Comparison of ENCODE assay signal across 8 cellular contexts in the genomic region with DNA sequence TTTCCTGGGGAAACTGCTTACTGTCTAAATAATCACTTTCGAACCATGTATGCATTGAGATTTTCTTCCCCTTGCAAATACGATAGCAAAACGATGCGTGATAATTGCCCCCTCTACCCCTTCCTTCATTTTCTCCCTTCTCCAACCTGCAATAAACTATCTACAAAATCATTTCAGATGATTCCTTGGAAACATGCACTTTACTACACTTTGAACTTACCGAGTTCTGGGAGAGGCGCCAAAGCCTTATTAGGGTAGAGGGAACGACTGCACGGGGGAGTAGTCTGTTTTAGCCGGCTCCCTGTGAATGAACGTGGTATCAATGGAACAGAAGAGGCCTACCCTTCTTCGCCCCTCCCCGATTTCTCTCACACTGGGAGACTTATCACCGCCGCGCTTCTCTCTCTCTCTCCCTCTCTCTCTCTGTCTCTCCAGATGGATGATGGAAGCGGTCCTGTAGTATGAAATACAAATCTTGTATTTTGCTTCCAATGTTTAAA. TPM values are rescaled to one million over a fixed set of nuclear protein-coding genes. Genes with fewer than 3 reads are reported as not detected.
A peak's percentile ranks its signal among the peaks of the same experiment; 100 is the strongest.
DNase-seq lines count a peak whose midpoint lies in the region; ATAC-seq, FAIRE-seq and TF ChIP-seq lines count a peak whose summit lies in the region.

A gene with protein sequence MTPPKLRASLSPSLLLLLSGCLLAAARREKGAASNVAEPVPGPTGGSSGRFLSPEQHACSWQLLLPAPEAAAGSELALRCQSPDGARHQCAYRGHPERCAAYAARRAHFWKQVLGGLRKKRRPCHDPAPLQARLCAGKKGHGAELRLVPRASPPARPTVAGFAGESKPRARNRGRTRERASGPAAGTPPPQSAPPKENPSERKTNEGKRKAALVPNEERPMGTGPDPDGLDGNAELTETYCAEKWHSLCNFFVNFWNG (minus strand): TSS at position 309 of the 500 bp plus-strand sequence. CDS start 517 bp downstream, outside the sequence.

- H3K27me3 ChIP-seq in BJ (ENCODE audit: control insufficient read depth, insufficient read depth, low read length) (no peaks in the 10 kb centered on the region; the same call in 1 of the 2 replicates), HAP-1 (ENCODE audit: low read depth) (no peaks in the 10 kb centered on the region), gastroesophageal sphincter (no peaks in the 10 kb centered on the region)

- H3K4me1 ChIP-seq in HAP-1 (peaks cover 9% of the 10 kb centered on the region), gastroesophageal sphincter (peaks cover 0 to 29% (median 0%) of the 10 kb centered on the region in 3 donors)

- H3K36me3 Mint-ChIP-seq in activated T-helper 1 cell treated with anti-CD3 and anti-CD28 coated beads, Interleukin-12 subunit alpha, Interleukin-12 subunit beta, Interleukin-2, Interleukin-4 antibody, amounts not matched to agents 30 ng/mL and 10 ng/mL and 1 ng/mL, durations not matched to agents 14 hours and 24 hours and 36 hours (ENCODE audit: low read depth) = peaks cover 7% of the 10 kb centered on the region

- 0% methylated on average over 14 to 15 of the region's 16 CpGs for WGBS in gastroesophageal sphincter (ENCODE audit: low coverage in 1 of 2), 2 donors

- peak within 1 kb of the TSS in 3 of 4 donors; percentile 72 to 81 (median 77) for H3K27ac ChIP-seq in gastroesophageal sphincter

- H3K27me3 Mint-ChIP-seq in activated T-helper 1 cell treated with anti-CD3 and anti-CD28 coated beads, Interleukin-12 subunit alpha, Interleukin-12 subunit beta, Interleukin-2, Interleukin-4 antibody, amounts not matched to agents 30 ng/mL and 10 ng/mL and 1 ng/mL, durations not matched to agents 14 hours and 24 hours and 36 hours (ENCODE audit: insufficient read depth) = peaks cover 20% of the 10 kb centered on the region

- H3K4me3 ChIP-seq in BJ (ENCODE audit: low read depth, low read length) = peak within 1 kb of the TSS; percentile 53
- peak within 1 kb of the TSS; percentile 54 for H3K4me3 ChIP-seq in HAP-1
- peak within 1 kb of the TSS; percentile 74 to 75 for H3K4me3 ChIP-seq in gastroesophageal sphincter

- intact Hi-C loops in activated T-helper 1 cell treated with anti-CD3 and anti-CD28 coated beads, Interleukin-12 subunit alpha, Interleukin-12 subunit beta, Interleukin-2, Interleukin-4 antibody, amounts not matched to agents 30 ng/mL and 10 ng/mL and 1 ng/mL, durations not matched to agents 14 hours and 24 hours and 36 hours (cut with micrococcal nuclease) = loop anchor here (1.0 to 10.0 kb wide), 6 partner anchors 14 to 1030 kb away; a partner anchor contains a TSS

- CTCF ChIA-PET in BJ (lab: Yijun Ruan, JAX) = interaction anchor here (0.6 to 1.2 kb wide), 6 partner anchors 9 to 1047 kb away, joined by 3 to 4 read pairs (median 3); a partner anchor contains a TSS

- in situ Hi-C loops in HAP-1 (cut with MboI; ENCODE audit: low sequenced_read_pairs) = loop anchor here (25.0 kb wide), 3 partner anchors 522 to 997 kb away; a partner anchor contains a TSS

- H3K9me3 ChIP-seq in HAP-1 (no peaks in the 10 kb centered on the region), gastroesophageal sphincter (no peaks in the 10 kb centered on the region)

- DNase-seq in BJ (ENCODE audit: low read depth) = no peak
- DNase-seq in HAP-1 (ENCODE audit: low spot score in 2 of 2) = peak; percentile 81 to 83
- DNase-seq in NCI-H526 treated with DMSO at 0.1 percent for 48 hours (lab: John Stamatoyannopoulos, UW) = peak; percentile 53
- DNase-seq in activated T-helper 1 cell treated with anti-CD3 and anti-CD28 coated beads, Interleukin-12 subunit alpha, Interleukin-12 subunit beta, Interleukin-2, Interleukin-4 antibody, amounts not matched to agents 30 ng/mL and 10 ng/mL and 1 ng/mL, durations not matched to agents 14 hours and 24 hours and 36 hours (ENCODE audit: low spot score) = no peak
- DNase-seq in occipital lobe (lab: John Stamatoyannopoulos, UW) = no peak
- no peak for DNase-seq in D721Med (ENCODE audit: insufficient read length, low spot score)

- POLR2A ChIA-PET in BJ (lab: Charles Lee) = interaction anchor here (0.6 kb wide), 1 partner anchor 40 kb away, joined by 3 read pairs; no protein-coding TSS in a partner anchor

- no peaks in the 10 kb centered on the region for H3K9me3 Mint-ChIP-seq in activated T-helper 1 cell treated with anti-CD3 and anti-CD28 coated beads, Interleukin-12 subunit alpha, Interleukin-12 subunit beta, Interleukin-2, Interleukin-4 antibody, amounts not matched to agents 30 ng/mL and 10 ng/mL and 1 ng/mL, durations not matched to agents 14 hours and 24 hours and 36 hours

- TF ChIP-seq POLR2A in gastroesophageal sphincter (IDR thresholded peaks at IDR 0.05) = no peak

- peaks cover 29% of the 10 kb centered on the region for H3K4me1 Mint-ChIP-seq in activated T-helper 1 cell treated with anti-CD3 and anti-CD28 coated beads, Interleukin-12 subunit alpha, Interleukin-12 subunit beta, Interleukin-2, Interleukin-4 antibody, amounts not matched to agents 30 ng/mL and 10 ng/mL and 1 ng/mL, durations not matched to agents 14 hours and 24 hours and 36 hours (ENCODE audit: low read depth)

- ATAC-seq in gastroesophageal sphincter (peak; percentile 10), HG02973 (IDR thresholded peaks at IDR 0.05; ENCODE audit: unreplicated experiment) (no peak)

- H3K36me3 ChIP-seq in BJ (ENCODE audit: control insufficient read depth, insufficient read depth, low read length) = no peaks in the 10 kb centered on the region
- H3K36me3 ChIP-seq in HAP-1 (replicated peaks) = no peaks in the 10 kb centered on the region
- no peaks in the 10 kb centered on the region for H3K36me3 ChIP-seq in gastroesophageal sphincter

- H3K4me3 Mint-ChIP-seq in activated T-helper 1 cell treated with anti-CD3 and anti-CD28 coated beads, Interleukin-12 subunit alpha, Interleukin-12 subunit beta, Interleukin-2, Interleukin-4 antibody, amounts not matched to agents 30 ng/mL and 10 ng/mL and 1 ng/mL, durations not matched to agents 14 hours and 24 hours and 36 hours = peak within 1 kb of the TSS; percentile 85

- TF ChIP-seq EP300 in gastroesophageal sphincter (IDR thresholded peaks at IDR 0.05) = no peak

- no peak for FAIRE-seq in D721Med (lab: Jason Lieb, UNC)

- TF ChIP-seq CTCF in BJ (IDR thresholded peaks at IDR 0.05; ENCODE audit: insufficient read depth, low read depth, low read length) (no peak), gastroesophageal sphincter (IDR thresholded peaks at IDR 0.05) (no peak), D721Med (IDR thresholded peaks at IDR 0.05; ENCODE audit: insufficient read depth, missing control alignments) (no peak)

- peak within 1 kb of the TSS; percentile 82 for H3K27ac Mint-ChIP-seq in activated T-helper 1 cell treated with anti-CD3 and anti-CD28 coated beads, Interleukin-12 subunit alpha, Interleukin-12 subunit beta, Interleukin-2, Interleukin-4 antibody, amounts not matched to agents 30 ng/mL and 10 ng/mL and 1 ng/mL, durations not matched to agents 14 hours and 24 hours and 36 hours

RNA-seq across cellular contexts. Expression of the gene that starts here (rescaled TPM):
- polyA plus RNA-seq in BJ (2011; rRNA removed) = 0.11 and 0.22 TPM in 2 replicates
- 0.09 and 0.15 TPM in 2 replicates for polyA minus RNA-seq in BJ (2011; rRNA and poly(A)+ RNA removed)
- 2.5 TPM in 2 replicates for total RNA-seq in activated T-helper 1 cell treated with anti-CD3 and anti-CD28 coated beads, Interleukin-12 subunit alpha, Interleukin-12 subunit beta, Interleukin-2, Interleukin-4 antibody, amounts not matched to agents 30 ng/mL and 10 ng/mL and 1 ng/mL, durations not matched to agents 14 hours and 24 hours and 36 hours
- total RNA-seq in gastroesophageal sphincter (1 to 10 TPM in 2 of 4 donors, under 1 TPM in 1, not detected in 1; 0.50 to 1.4 (median 1.2) TPM), occipital lobe (29.8 TPM)

Comparison
In these comparisons a context has a peak if more than half of its experiments do, and no peak if none do; other contexts are left out.
1. DNase-seq: peak in HAP-1 (2 of 2) and NCI-H526 treated with DMSO at 0.1 percent for 48 hours (single experiment); none in BJ (single experiment), activated T-helper 1 cell treated with anti-CD3 and anti-CD28 coated beads, Interleukin-12 subunit alpha, Interleukin-12 subunit beta, Interleukin-2, Interleukin-4 antibody, amounts not matched to agents 30 ng/mL and 10 ng/mL and 1 ng/mL, durations not matched to agents 14 hours and 24 hours and 36 hours (single experiment), occipital lobe (single experiment) and D721Med (single experiment).
2. Peak in every context shown above with its lines, with median percentiles within 50 percentile points of each other: H3K4me3 ChIP-seq.